In genomic region chr1:157312270-157312812, GRCh38 we compare ENCODE assay signal across 1 cellular context.
TF ChIP-seq lines count a peak whose summit lies in the region.

No MANE protein-coding gene starts in this region.

TF ChIP-seq in GM23338, 12 proteins besides CTCF, POLR2A, EP300 and RAD21 (continued from another document):
- TF ChIP-seq ETS1 (IDR thresholded peaks at IDR 0.05) (no peak), EZH2 (IDR thresholded peaks at IDR 0.05; ENCODE audit: low read depth, unreplicated experiment) (no peak), ZNF114 (CRISPR knock-in tag; IDR thresholded peaks at IDR 0.05) (no peak), POLR2AphosphoS5 (IDR thresholded peaks at IDR 0.05; ENCODE audit: low read depth) (no peak)
